ENCODE assay signal across 15 cellular contexts in the genomic region with DNA sequence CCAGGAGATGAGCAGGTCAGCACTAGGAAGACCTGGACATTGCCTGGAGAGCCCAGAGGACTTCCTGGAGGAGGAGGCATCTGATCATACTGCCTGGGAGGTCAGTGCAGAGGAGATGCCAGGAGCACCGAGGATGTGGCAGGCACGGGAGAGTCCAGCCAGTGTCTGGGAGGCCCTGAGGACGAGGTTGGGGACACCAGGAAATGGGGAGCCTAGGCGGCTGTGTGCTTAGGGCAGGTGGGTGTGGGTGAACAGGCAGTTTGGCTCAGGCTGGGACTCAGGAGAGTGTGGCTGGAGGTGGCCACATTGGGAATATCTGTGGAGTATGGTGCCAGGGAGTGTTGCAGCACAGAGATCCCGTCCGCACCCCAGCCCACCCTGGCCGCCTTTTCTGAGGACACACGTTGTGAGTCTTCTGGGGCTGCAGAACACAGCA. TPM values are rescaled to one million over a fixed set of nuclear protein-coding genes. Genes with fewer than 3 reads are reported as not detected.
DNase-seq lines count a peak whose midpoint lies in the region; ATAC-seq and TF ChIP-seq lines count a peak whose summit lies in the region.
"Had no signal": no experiment of that assay in that cellular context is flagged by ENCODE, and none has a peak within 500 bp of the region (broad histone marks: within the 10 kb centered on the region; RNA-seq: fewer than 3 reads in every experiment).

No MANE protein-coding gene starts in this region.

- WGBS in heart right ventricle, 2 donors, result 82 to 87% methylated on average over 8 of the region's 8 CpGs
- 86 to 88% methylated on average over 8 of the region's 8 CpGs for WGBS in aorta, 2 donors

- H3K9me3 Mint-ChIP-seq in nephron, result no peaks in the 10 kb centered on the region
- H3K9me3 Mint-ChIP-seq in stimulated activated naive CD8-positive, alpha-beta T cell treated with anti-CD3 and anti-CD28 coated beads, Interleukin-15, amount 100 ng/mL, for 72 hours, result no peaks in the 10 kb centered on the region
- H3K9me3 Mint-ChIP-seq: activated naive CD4-positive, alpha-beta T cell treated with anti-CD3 and anti-CD28 coated beads for 36 hours had no signal

- intact Hi-C loops in heart right ventricle (cut with DNase I) (loop anchor here in 1 of 10 donors (10.0 kb wide), 1 partner anchor 48 kb away; no protein-coding TSS in a partner anchor), aorta (cut with DNase I) (no loop called here)

- peaks cover 14% of the 10 kb centered on the region for H3K27me3 Mint-ChIP-seq in nephron (ENCODE audit: low read depth)
- H3K27me3 Mint-ChIP-seq in stimulated activated naive CD8-positive, alpha-beta T cell treated with anti-CD3 and anti-CD28 coated beads, Interleukin-15, amount 100 ng/mL, for 72 hours, result no peaks in the 10 kb centered on the region

- H3K27ac Mint-ChIP-seq in nephron, result peak overlapping the region; percentile 48 to 100 (median 100)
- H3K27ac Mint-ChIP-seq in stimulated activated naive CD8-positive, alpha-beta T cell treated with anti-CD3 and anti-CD28 coated beads, Interleukin-15, amount 100 ng/mL, for 72 hours, result no peak overlapping the region
- H3K27ac Mint-ChIP-seq: activated naive CD4-positive, alpha-beta T cell treated with anti-CD3 and anti-CD28 coated beads for 36 hours had no signal

- ATAC-seq in heart right ventricle, result no peak
- ATAC-seq in aorta (ENCODE audit: low FRiP score), result no peak
- ATAC-seq in stimulated activated naive CD8-positive, alpha-beta T cell treated with anti-CD3 and anti-CD28 coated beads, Interleukin-15, amount 100 ng/mL, for 72 hours, result no peak

- DNase-seq in cardiac muscle cell (ENCODE audit: low read depth in 1 of 2, low spot score in 1 of 2), result no peak
- DNase-seq in heart right ventricle, result no peak
- DNase-seq in epithelial cell of prostate (ENCODE audit: low read depth, low spot score), result no peak
- DNase-seq in aorta, result peak; percentile 26 to 56
- DNase-seq in C1 segment of cervical spinal cord (lab: John Stamatoyannopoulos, UW), result no peak
- no peak for DNase-seq in stimulated activated naive CD8-positive, alpha-beta T cell treated with anti-CD3 and anti-CD28 coated beads, Interleukin-15, amount 100 ng/mL, for 72 hours
- no peak for DNase-seq in DMS153 (lab: John Stamatoyannopoulos, UW)
- DNase-seq: activated CD4-positive, CD25-positive, alpha-beta regulatory T cell; activated CD8-positive, alpha-beta memory T cell treated with anti-CD3 and anti-CD28 coated beads, Interleukin-2, amount 50 U/mL, for 48 hours; activated naive CD4-positive, alpha-beta T cell treated with anti-CD3 and anti-CD28 coated beads for 36 hours; NCI-H1105; NCI-H2171 treated with DMSO at 0.1 percent for 48 hours; stimulated activated naive CD4-positive, alpha-beta T cell had no signal

- TF ChIP-seq CTCF in cardiac muscle cell (IDR thresholded peaks at IDR 0.05; ENCODE audit: low read depth, low read length) (no peak), heart right ventricle (IDR thresholded peaks at IDR 0.05) (no peak), nephron (IDR thresholded peaks at IDR 0.05; ENCODE audit: unreplicated experiment in 3 of 3) (no peak)

- peaks cover 49% of the 10 kb centered on the region for H3K4me1 Mint-ChIP-seq in nephron
- H3K4me1 Mint-ChIP-seq in stimulated activated naive CD8-positive, alpha-beta T cell treated with anti-CD3 and anti-CD28 coated beads, Interleukin-15, amount 100 ng/mL, for 72 hours, result peaks cover 62% of the 10 kb centered on the region

- H3K4me3 Mint-ChIP-seq in nephron, result peak overlapping the region in 2 of 3 experiments; percentile 3 to 24
- no peak overlapping the region for H3K4me3 Mint-ChIP-seq in stimulated activated naive CD8-positive, alpha-beta T cell treated with anti-CD3 and anti-CD28 coated beads, Interleukin-15, amount 100 ng/mL, for 72 hours
- H3K4me3 Mint-ChIP-seq: activated naive CD4-positive, alpha-beta T cell treated with anti-CD3 and anti-CD28 coated beads for 36 hours had no signal

- H3K36me3 Mint-ChIP-seq in nephron (ENCODE audit: low read depth), result no peaks in the 10 kb centered on the region

- no peaks in the 10 kb centered on the region for H3K9me3 ChIP-seq in cardiac muscle cell (ENCODE audit: low read depth)
- no peaks in the 10 kb centered on the region for H3K9me3 ChIP-seq in heart right ventricle
- no peaks in the 10 kb centered on the region for H3K9me3 ChIP-seq in aorta (ENCODE audit: control insufficient read depth, low read length)

- H3K27ac ChIP-seq in cardiac muscle cell (peak overlapping the region; percentile 96), heart right ventricle (peak overlapping the region in 5 of 10 donors; percentile 83 to 96 (median 92)), epithelial cell of prostate (peak overlapping the region; percentile 72), aorta (ENCODE audit: low read depth in 1 of 2, low read length in 2 of 2) (no peak overlapping the region)
- H3K27ac ChIP-seq: parathyroid adenoma had no signal

- H3K27me3 ChIP-seq in cardiac muscle cell (no peaks in the 10 kb centered on the region), heart right ventricle (no peaks in the 10 kb centered on the region), aorta (ENCODE audit: control insufficient read depth in 1 of 2, insufficient read depth in 2 of 2, low read length in 1 of 2) (no peaks in the 10 kb centered on the region)

- no peaks in the 10 kb centered on the region for H3K36me3 ChIP-seq in cardiac muscle cell
- no peaks in the 10 kb centered on the region for H3K36me3 ChIP-seq in heart right ventricle
- no peaks in the 10 kb centered on the region for H3K36me3 ChIP-seq in aorta (ENCODE audit: control insufficient read depth in 1 of 2, insufficient read depth in 2 of 2, low read length in 1 of 2)

- H3K4me1 ChIP-seq in cardiac muscle cell (ENCODE audit: low read depth) (peaks cover 23% of the 10 kb centered on the region), heart right ventricle (peaks cover 8 to 44% (median 25%) of the 10 kb centered on the region in 9 donors), aorta (ENCODE audit: control insufficient read depth in 1 of 2, insufficient read depth in 2 of 2, low read length in 2 of 2) (no peaks in the 10 kb centered on the region)
- H3K4me1 ChIP-seq: parathyroid adenoma had no signal

- no peak overlapping the region for H3K4me3 ChIP-seq in cardiac muscle cell
- H3K4me3 ChIP-seq in heart right ventricle, result no peak overlapping the region
- H3K4me3 ChIP-seq in aorta (ENCODE audit: low read length in 2 of 2), result no peak overlapping the region

RNA-seq across cellular contexts. Expression of gene FAAP20, which starts 58.2 kb away (rescaled TPM):
- total RNA-seq in cardiac muscle cell, result 109 and 130 TPM in 2 replicates
- 188 and 219 TPM in 2 replicates for polyA plus RNA-seq in cardiac muscle cell
- total RNA-seq in heart right ventricle, result 10 to 100 TPM; 30.9 to 47.6 (median 38.3) TPM
- 10 to 100 TPM; 83.0 to 83.6 TPM for polyA plus RNA-seq in heart right ventricle
- 10 to 100 TPM; 49.0 to 59.9 TPM for total RNA-seq in aorta
- 100 to 1,000 TPM in 1 of 2 donors, 10 to 100 TPM in 1; 61.2 to 124 TPM for polyA plus RNA-seq in aorta

Comparison
In these comparisons a context has a peak if more than half of its experiments do, and no peak if none do; other contexts are left out.
1. DNase-seq: peak in aorta (2 of 2); none in cardiac muscle cell (0 of 2), heart right ventricle (0 of 2), epithelial cell of prostate (single experiment), C1 segment of cervical spinal cord (0 of 14), stimulated activated naive CD8-positive, alpha-beta T cell treated with anti-CD3 and anti-CD28 coated beads, Interleukin-15, amount 100 ng/mL, for 72 hours (0 of 2) and DMS153 (single experiment).
2. H3K27ac ChIP-seq: peak in cardiac muscle cell (single experiment) and epithelial cell of prostate (single experiment); none in aorta (0 of 2).
3. H3K27ac Mint-ChIP-seq: peak in nephron (3 of 3); none in stimulated activated naive CD8-positive, alpha-beta T cell treated with anti-CD3 and anti-CD28 coated beads, Interleukin-15, amount 100 ng/mL, for 72 hours (0 of 2).
4. H3K4me3 Mint-ChIP-seq: peak in nephron (2 of 3); none in stimulated activated naive CD8-positive, alpha-beta T cell treated with anti-CD3 and anti-CD28 coated beads, Interleukin-15, amount 100 ng/mL, for 72 hours (0 of 2).